In genomic region chr7:103866919-103867318, GRCh38 we compare ENCODE assay signal across 21 cellular contexts.
DNase-seq lines count a peak whose midpoint lies in the region; ATAC-seq and TF ChIP-seq lines count a peak whose summit lies in the region.
"Had no signal": no experiment of that assay in that cellular context is flagged by ENCODE, and none has a peak within 500 bp of the region (broad histone marks: within the 10 kb centered on the region; RNA-seq: fewer than 3 reads in every experiment).

No MANE protein-coding gene starts in this region.

- H3K27me3 Mint-ChIP-seq in naive thymus-derived CD4-positive, alpha-beta T cell = peaks cover 0 to 9% (median 6%) of the 10 kb centered on the region in 5 donors
- H3K27me3 Mint-ChIP-seq: activated CD4-positive, alpha-beta T cell treated with anti-CD3 and anti-CD28 coated beads, Interleukin-2, amount 10 ng/mL, durations not matched to agents 24 days and 14 days; dendritic cell treated with granulocyte-macrophage colony-stimulating factor and Interleukin-4, amounts not matched to agents 40 ng/mL and 50 ng/mL, for 4 days; memory B cell had no signal

- H3K9me3 ChIP-seq in BE2C = no peaks in the 10 kb centered on the region
- H3K9me3 ChIP-seq in naive thymus-derived CD4-positive, alpha-beta T cell (ENCODE audit: control insufficient read depth in 2 of 3, low read length in 3 of 3) = no peaks in the 10 kb centered on the region

- H3K4me1 ChIP-seq in BE2C = peaks cover 10% of the 10 kb centered on the region
- H3K4me1 ChIP-seq in naive thymus-derived CD4-positive, alpha-beta T cell (ENCODE audit: control insufficient read depth in 2 of 2, insufficient read depth in 2 of 2, low read length in 2 of 2) = no peaks in the 10 kb centered on the region

- intact Hi-C loops in naive thymus-derived CD4-positive, alpha-beta T cell (cut with micrococcal nuclease) = no loop called here

- no peaks in the 10 kb centered on the region for H3K36me3 Mint-ChIP-seq in naive thymus-derived CD4-positive, alpha-beta T cell
- H3K36me3 Mint-ChIP-seq: activated naive CD8-positive, alpha-beta T cell; brain; CD4-positive, CD25-positive, alpha-beta regulatory T cell; immature natural killer cell; memory B cell; natural killer cell; type B pancreatic cell had no signal

- DNase-seq in BE2C (no peak), NCI-H1417 (lab: John Stamatoyannopoulos, UW) (peak; percentile 33 to 93 (median 53)), NCI-H2196 treated with DMSO at 0.1 percent for 48 hours (lab: John Stamatoyannopoulos, UW; ENCODE audit: unreplicated experiment) (peak; percentile 70), T-helper 1 cell (no peak)
- DNase-seq in naive thymus-derived CD4-positive, alpha-beta T cell = no peak
- no peak for DNase-seq in stimulated activated CD8-positive, alpha-beta memory T cell treated with anti-CD3 and anti-CD28 coated beads, Interleukin-4, amount 100 ng/mL, for 48 hours
- DNase-seq: activated CD4-positive, alpha-beta T cell treated with anti-CD3 and anti-CD28 coated beads, Interleukin-2, amount 10 ng/mL, durations not matched to agents 24 days and 14 days; CD4-positive, CD25-positive, alpha-beta regulatory T cell; GM23248; immature natural killer cell; natural killer cell; NCI-H446 treated with DMSO at 0.1 percent for 48 hours; stimulated activated naive CD8-positive, alpha-beta T cell treated with anti-CD3 and anti-CD28 coated beads, Interleukin-15, Interleukin-2, amounts not matched to agents 100 U/mL and 50 U/mL, for 24 hours had no signal

- peaks cover 0 to 4% (median 0%) of the 10 kb centered on the region in 11 donors for H3K9me3 Mint-ChIP-seq in naive thymus-derived CD4-positive, alpha-beta T cell
- H3K9me3 Mint-ChIP-seq: activated CD4-positive, alpha-beta T cell treated with anti-CD3 and anti-CD28 coated beads, Interleukin-2, amount 10 ng/mL, durations not matched to agents 24 days and 14 days; dendritic cell treated with granulocyte-macrophage colony-stimulating factor and Interleukin-4, amounts not matched to agents 40 ng/mL and 50 ng/mL, for 4 days; immature natural killer cell; type B pancreatic cell had no signal

- no peak overlapping the region for H3K4me3 Mint-ChIP-seq in naive thymus-derived CD4-positive, alpha-beta T cell
- H3K4me3 Mint-ChIP-seq: activated CD4-positive, alpha-beta T cell treated with anti-CD3 and anti-CD28 coated beads, Interleukin-2, amount 10 ng/mL, durations not matched to agents 24 days and 14 days; activated naive CD8-positive, alpha-beta T cell; brain; CD4-positive, CD25-positive, alpha-beta regulatory T cell; dendritic cell treated with granulocyte-macrophage colony-stimulating factor and Interleukin-4, amounts not matched to agents 40 ng/mL and 50 ng/mL, for 4 days; immature natural killer cell; memory B cell; natural killer cell; type B pancreatic cell had no signal

- H3K27ac ChIP-seq in VCaP = peak overlapping the region; percentile 63
- H3K27ac ChIP-seq in naive thymus-derived CD4-positive, alpha-beta T cell (ENCODE audit: low read depth, low read length) = no peak overlapping the region
- H3K27ac ChIP-seq: GM23248 had no signal

- no peak for TF ChIP-seq CTCF in BE2C (IDR thresholded peaks at IDR 0.05; ENCODE audit: low read depth, low read length)
- TF ChIP-seq CTCF in VCaP (conservative IDR thresholded peaks at IDR 0.05) = no peak

- no peak for ATAC-seq in GM18873 (IDR thresholded peaks at IDR 0.05; ENCODE audit: low FRiP score, unreplicated experiment)
- ATAC-seq in naive thymus-derived CD4-positive, alpha-beta T cell = no peak
- ATAC-seq: GM12878; natural killer cell; stimulated activated naive CD8-positive, alpha-beta T cell treated with anti-CD3 and anti-CD28 coated beads, Interleukin-15, Interleukin-2, amounts not matched to agents 100 U/mL and 50 U/mL, for 24 hours had no signal

- no peaks in the 10 kb centered on the region for H3K27me3 ChIP-seq in BE2C
- no peaks in the 10 kb centered on the region for H3K27me3 ChIP-seq in naive thymus-derived CD4-positive, alpha-beta T cell (ENCODE audit: control insufficient read depth in 2 of 2, insufficient read depth in 2 of 2, low read length in 2 of 2)

- H3K36me3 ChIP-seq in BE2C = no peaks in the 10 kb centered on the region
- H3K36me3 ChIP-seq in naive thymus-derived CD4-positive, alpha-beta T cell (ENCODE audit: control insufficient read depth in 2 of 3, insufficient read depth in 3 of 3, low read length in 3 of 3) = no peaks in the 10 kb centered on the region

- H3K4me3 ChIP-seq in BE2C (ENCODE audit: low read depth, low read length) = 0 out of 2 replicates have a peak overlapping the region, but pooled peaks have one; percentile 10
- no peak overlapping the region for H3K4me3 ChIP-seq in naive thymus-derived CD4-positive, alpha-beta T cell (ENCODE audit: low read length)
- H3K4me3 ChIP-seq: GM12878, GM23248 had no signal

- H3K27ac Mint-ChIP-seq in naive thymus-derived CD4-positive, alpha-beta T cell = no peak overlapping the region
- H3K27ac Mint-ChIP-seq: activated CD4-positive, alpha-beta T cell treated with anti-CD3 and anti-CD28 coated beads, Interleukin-2, amount 10 ng/mL, durations not matched to agents 24 days and 14 days; activated naive CD8-positive, alpha-beta T cell; brain; CD4-positive, CD25-positive, alpha-beta regulatory T cell; dendritic cell treated with granulocyte-macrophage colony-stimulating factor and Interleukin-4, amounts not matched to agents 40 ng/mL and 50 ng/mL, for 4 days; immature natural killer cell; memory B cell; natural killer cell; type B pancreatic cell had no signal

- no peaks in the 10 kb centered on the region for H3K4me1 Mint-ChIP-seq in naive thymus-derived CD4-positive, alpha-beta T cell
- H3K4me1 Mint-ChIP-seq: activated CD4-positive, alpha-beta T cell treated with anti-CD3 and anti-CD28 coated beads, Interleukin-2, amount 10 ng/mL, durations not matched to agents 24 days and 14 days; brain; CD4-positive, CD25-positive, alpha-beta regulatory T cell; immature natural killer cell; memory B cell; natural killer cell had no signal

- CTCF ChIA-PET in naive thymus-derived CD4-positive, alpha-beta T cell (lab: Charles Lee) = no interaction called here

- POLR2A ChIA-PET in naive thymus-derived CD4-positive, alpha-beta T cell (lab: Charles Lee) = no interaction called here

Comparison
In these comparisons a context has a peak if more than half of its experiments do, and no peak if none do; other contexts are left out.
1. DNase-seq: peak in NCI-H1417 (3 of 3) and NCI-H2196 treated with DMSO at 0.1 percent for 48 hours (single experiment); none in BE2C (single experiment), naive thymus-derived CD4-positive, alpha-beta T cell (0 of 9), T-helper 1 cell (0 of 5) and stimulated activated CD8-positive, alpha-beta memory T cell treated with anti-CD3 and anti-CD28 coated beads, Interleukin-4, amount 100 ng/mL, for 48 hours (single experiment).